Comparison of ENCODE assay signal across 33 cellular contexts in the genomic region with DNA sequence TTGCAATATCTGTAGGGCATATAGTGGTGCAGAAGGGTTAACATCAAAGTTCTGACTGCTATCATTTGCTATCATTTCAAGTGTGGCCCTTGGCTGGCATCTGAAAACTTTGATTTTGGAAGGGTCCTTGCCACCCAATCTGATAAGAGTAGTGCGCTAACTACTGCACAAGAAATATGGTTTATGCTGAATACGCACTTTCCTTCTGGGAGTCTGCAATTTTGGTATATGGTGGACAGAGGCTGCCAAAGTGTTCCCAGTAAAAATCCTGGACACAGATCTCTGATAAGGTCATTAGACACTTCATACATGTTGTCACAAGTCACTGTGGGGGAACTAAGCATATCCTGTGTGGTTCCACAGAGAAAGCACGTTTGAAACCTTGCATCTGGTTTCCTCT.
"Had no signal": no experiment of that assay in that cellular context is flagged by ENCODE, and none has a peak within 500 bp of the region (broad histone marks: within the 10 kb centered on the region; RNA-seq: fewer than 3 reads in every experiment).

No MANE protein-coding gene starts in this region.

- ATAC-seq: activated CD8-positive, alpha-beta T cell treated with anti-CD3 and anti-CD28 coated beads for 36 hours; activated naive CD4-positive, alpha-beta T cell treated with anti-CD3 and anti-CD28 coated beads, Interleukin-2, amount 50 U/mL, for 72 hours; activated T-cell treated with anti-CD3 and anti-CD28 coated beads, Interleukin-2, amount 50 U/mL, for 4 hours; activated T-cell treated with anti-CD3 and anti-CD28 coated beads, Interleukin-2, amount 50 U/mL, for 72 hours; activated T-helper 17 cell treated with anti-CD3 and anti-CD28 coated beads, Interleukin-2, amount 50 U/mL, for 72 hours; body of pancreas had no signal

- DNase-seq: activated B cell treated with CpG ODN at 0.5 μM for 24 hours; activated CD4-positive, alpha-beta memory T cell treated with anti-CD3 and anti-CD28 coated beads for 36 hours; activated CD4-positive, alpha-beta T cell treated with anti-CD3 and anti-CD28 coated beads for 4 hours; activated CD4-positive, alpha-beta T cell treated with anti-CD3 and anti-CD28 coated beads, Interleukin-2, amount 10 ng/mL, durations not matched to agents 24 days and 14 days; activated CD4-positive, alpha-beta T cell treated with anti-CD3 and anti-CD28 coated beads, Interleukin-2, amount 50 U/mL, for 1 hour; activated CD4-positive, alpha-beta T cell treated with anti-CD3 and anti-CD28 coated beads, Interleukin-2, amount 50 U/mL, for 4 hours; activated CD4-positive, CD25-positive, alpha-beta regulatory T cell treated with anti-CD3 and anti-CD28 coated beads, Interleukin-2, amount 50 U/mL, for 72 hours; activated CD8-positive, alpha-beta memory T cell treated with anti-CD3 and anti-CD28 coated beads, Interleukin-2, amount 50 U/mL, for 4 hours; activated CD8-positive, alpha-beta T cell treated with anti-CD3 and anti-CD28 coated beads for 36 hours; activated effector memory CD4-positive, alpha-beta T cell treated with anti-CD3 and anti-CD28 coated beads, Interleukin-2, amount 50 U/mL, for 16 hours; activated gamma-delta T cell treated with Interleukin-2 at 50 U/mL for 16 hours; activated naive CD4-positive, alpha-beta T cell; activated naive CD4-positive, alpha-beta T cell treated with anti-CD3 and anti-CD28 coated beads for 36 hours; activated naive CD4-positive, alpha-beta T cell treated with anti-CD3 and anti-CD28 coated beads, Interleukin-2, amount 50 U/mL, for 16 hours; activated naive CD8-positive, alpha-beta T cell treated with anti-CD3 and anti-CD28 coated beads for 36 hours; activated T-cell treated with anti-CD3 and anti-CD28 coated beads for 4 hours; activated T-cell treated with anti-CD3 and anti-CD28 coated beads, Interleukin-2, amount 50 U/mL, for 1 hour; activated T-cell treated with anti-CD3 and anti-CD28 coated beads, Interleukin-2, amount 50 U/mL, for 4 hours; activated T-cell treated with anti-CD3 and anti-CD28 coated beads, Interleukin-2, amount 50 U/mL, for 72 hours; adrenal gland; amniotic stem cell; aorta; body of pancreas; brain microvascular endothelial cell; central memory CD4-positive, alpha-beta T cell; T-helper 2 cell; T-helper 9 cell had no signal

- FAIRE-seq: astrocyte, TTC549 had no signal

- H3K27ac ChIP-seq: adrenal gland, body of pancreas, brain microvascular endothelial cell, breast epithelium, VCaP had no signal

- H3K4me3 ChIP-seq: adrenal gland, body of pancreas, breast epithelium had no signal

- H3K9me3 ChIP-seq: adrenal gland, breast epithelium had no signal

- H3K36me3 ChIP-seq: adrenal gland, brain microvascular endothelial cell, breast epithelium had no signal

- H3K27me3 ChIP-seq: adrenal gland, body of pancreas, brain microvascular endothelial cell, breast epithelium had no signal

- H3K4me1 ChIP-seq: adrenal gland, body of pancreas, breast epithelium had no signal
